Comparison of ENCODE assay signal across 21 cellular contexts in genomic region chr18:24937624-24938285, GRCh38.
"Had no signal": no experiment of that assay in that cellular context is flagged by ENCODE, and none has a peak within 500 bp of the region (broad histone marks: within the 10 kb centered on the region; RNA-seq: fewer than 3 reads in every experiment).

No MANE protein-coding gene starts in this region.

- H3K9me3 ChIP-seq: gastroesophageal sphincter, heart right ventricle, left lung, mucosa of descending colon, ovary, spleen, tibial nerve had no signal

- ATAC-seq: activated naive CD8-positive, alpha-beta T cell treated with anti-CD3 and anti-CD28 coated beads, Interleukin-2, amount 50 U/mL, for 24 hours; gastroesophageal sphincter; left lung; mucosa of descending colon; stimulated activated memory B cell treated with anti-CD40 and anti-IgM and Interleukin-4, amounts not matched to agents 10 μg/mL and 1 μg/mL and 100 μg/mL, for 72 hours had no signal

- H3K27ac ChIP-seq: coronary artery, gastroesophageal sphincter, heart right ventricle, left lung, ovary, spleen, tibial nerve had no signal

- DNase-seq: activated CD4-positive, alpha-beta T cell treated with anti-CD3 and anti-CD28 coated beads, Interleukin-2, amount 50 U/mL, for 1 hour; activated CD8-positive, alpha-beta memory T cell treated with anti-CD3 and anti-CD28 coated beads for 24 hours; activated CD8-positive, alpha-beta memory T cell treated with anti-CD3 and anti-CD28 coated beads, Interleukin-2, amount 50 U/mL, for 48 hours; activated effector memory CD4-positive, alpha-beta T cell treated with Interleukin-2 at 50 U/mL for 16 hours; activated naive CD4-positive, alpha-beta T cell treated with anti-CD3 and anti-CD28 coated beads, Interleukin-2, amount 10 ng/mL, durations not matched to agents 7 days and 5 days; activated naive CD8-positive, alpha-beta T cell treated with anti-CD3 and anti-CD28 coated beads, Interleukin-2, amount 50 U/mL, for 24 hours; activated T-cell treated with anti-CD3 and anti-CD28 coated beads, Interleukin-2, amount 50 U/mL, for 48 hours; erythroblast; heart right ventricle; left lung; mucosa of descending colon; naive B cell; ovary; spleen; stimulated activated CD4-positive, alpha-beta T cell treated with anti-CD3 and anti-CD28 coated beads, Interleukin-4, amount 100 ng/mL, for 4 hours; T-helper 1 cell; T1000 had no signal

- H3K36me3 ChIP-seq: gastroesophageal sphincter, heart right ventricle, left lung, ovary, spleen, tibial nerve had no signal

- H3K4me1 ChIP-seq: gastroesophageal sphincter, heart right ventricle, left lung, spleen, tibial nerve had no signal

- H3K4me3 ChIP-seq: coronary artery, gastroesophageal sphincter, heart right ventricle, left lung, mucosa of descending colon, ovary, spleen, tibial nerve had no signal

- H3K27me3 ChIP-seq: gastroesophageal sphincter, heart right ventricle, left lung, ovary, spleen, tibial nerve had no signal
